12 cellular contexts compared by ENCODE assay signal in the genomic region with DNA sequence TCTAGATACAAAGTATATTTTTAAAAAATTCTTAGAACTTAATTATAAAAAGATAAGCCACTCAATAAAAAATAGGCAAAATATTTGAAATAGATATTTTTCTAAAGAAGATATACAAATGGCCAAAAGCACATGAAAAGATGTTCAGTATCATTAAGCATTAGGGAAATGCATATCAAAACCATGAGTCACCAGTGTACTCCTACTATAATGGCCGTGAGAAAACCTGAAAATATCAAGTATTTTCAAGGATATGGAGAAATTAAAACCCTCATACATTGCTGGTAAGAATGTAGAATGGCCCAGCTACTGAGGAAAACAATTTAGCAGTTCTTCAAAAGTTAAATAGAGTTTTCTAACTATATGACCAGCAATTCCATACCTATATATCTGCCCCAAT.
"Had no signal": no experiment of that assay in that cellular context is flagged by ENCODE, and none has a peak within 500 bp of the region (broad histone marks: within the 10 kb centered on the region; RNA-seq: fewer than 3 reads in every experiment).

No MANE protein-coding gene starts in this region.

- DNase-seq: activated CD4-positive, alpha-beta memory T cell treated with anti-CD3 and anti-CD28 coated beads for 36 hours; activated CD4-positive, alpha-beta T cell treated with anti-CD3 and anti-CD28 coated beads for 36 hours; activated CD8-positive, alpha-beta memory T cell treated with anti-CD3 and anti-CD28 coated beads, Interleukin-2, amount 10 ng/mL, durations not matched to agents 7 days and 5 days; activated naive CD4-positive, alpha-beta T cell treated with anti-CD3 and anti-CD28 coated beads for 36 hours; activated T-cell treated with anti-CD3 and anti-CD28 coated beads, Interleukin-2, amount 50 U/mL, for 1 hour; gastrocnemius medialis; heart left ventricle; psoas muscle; right lobe of liver; upper lobe of left lung had no signal

- H3K36me3 ChIP-seq: cardiac muscle cell, gastrocnemius medialis, heart left ventricle, right lobe of liver, suprapubic skin, upper lobe of left lung had no signal

- H3K27ac ChIP-seq: cardiac muscle cell, gastrocnemius medialis, heart left ventricle, psoas muscle, right lobe of liver, suprapubic skin, upper lobe of left lung had no signal

- H3K4me1 ChIP-seq: gastrocnemius medialis, heart left ventricle, psoas muscle, right lobe of liver, suprapubic skin, upper lobe of left lung had no signal

- H3K27me3 ChIP-seq: cardiac muscle cell, gastrocnemius medialis, heart left ventricle, right lobe of liver, suprapubic skin, upper lobe of left lung had no signal

- H3K9me3 ChIP-seq: right lobe of liver, suprapubic skin, upper lobe of left lung had no signal

- H3K4me3 ChIP-seq: cardiac muscle cell, gastrocnemius medialis, heart left ventricle, psoas muscle, right lobe of liver, suprapubic skin, upper lobe of left lung had no signal

- ATAC-seq: activated CD4-positive, alpha-beta T cell treated with anti-CD3 and anti-CD28 coated beads for 36 hours; activated CD8-positive, alpha-beta memory T cell treated with anti-CD3 and anti-CD28 coated beads, Interleukin-2, amount 10 ng/mL, durations not matched to agents 7 days and 5 days; gastrocnemius medialis; heart left ventricle; psoas muscle; right lobe of liver had no signal
